Comparison of ENCODE assay signal across 1 cellular context in the genomic region with DNA sequence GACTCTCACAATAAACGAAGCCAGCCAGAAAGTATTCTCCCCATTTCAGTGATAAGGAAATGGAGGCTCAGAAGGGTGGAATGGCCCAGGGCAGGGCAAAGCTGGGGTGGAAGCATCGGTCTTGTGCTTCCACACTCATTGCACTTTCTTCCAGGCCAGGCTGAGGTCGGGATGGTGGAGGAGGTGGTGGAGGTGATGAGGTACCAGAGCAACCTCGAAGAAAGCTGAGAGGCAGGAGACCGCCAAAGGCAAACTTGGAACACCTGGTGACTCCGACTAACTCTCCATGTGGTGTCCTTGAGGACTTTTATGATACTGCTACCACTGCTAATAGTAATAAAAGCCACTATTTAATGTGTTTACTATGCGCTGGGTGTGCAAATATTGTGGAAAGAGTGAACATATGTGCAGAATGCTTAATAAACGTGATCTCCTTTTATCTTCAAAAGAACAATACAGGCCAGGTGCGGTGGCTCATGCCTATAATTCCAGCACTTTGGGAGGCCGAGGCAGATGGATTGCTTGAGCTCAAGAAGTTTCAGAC.
A peak's percentile ranks its signal among the peaks of the same experiment; 100 is the strongest.
TF ChIP-seq lines count a peak whose summit lies in the region.

No MANE protein-coding gene starts in this region.

TF ChIP-seq in GM12878, 131 proteins besides CTCF, POLR2A, EP300 and RAD21:
- TF ChIP-seq POLR2AphosphoS5 (IDR thresholded peaks at IDR 0.05; ENCODE audit: low read length) (0 out of 2 replicates have a peak, but pooled peaks have one; percentile 17), RUNX3 (IDR thresholded peaks at IDR 0.05; ENCODE audit: low read length) (no peak)
